Comparison of ENCODE assay signal across 1 cellular context in genomic region chr10:60188548-60188947, GRCh38.
TF ChIP-seq lines count a peak whose summit lies in the region.

No MANE protein-coding gene starts in this region.

TF ChIP-seq in GM23338, 12 proteins besides CTCF, POLR2A, EP300 and RAD21 (continued from another document):
- TF ChIP-seq REST (IDR thresholded peaks at IDR 0.05; ENCODE audit: unreplicated experiment) (no peak), STAT1 (IDR thresholded peaks at IDR 0.05; ENCODE audit: unreplicated experiment) (no peak), JUNB (IDR thresholded peaks at IDR 0.05; ENCODE audit: unreplicated experiment) (no peak), ZNF462 (CRISPR knock-in tag; IDR thresholded peaks at IDR 0.05) (no peak), NANOG (IDR thresholded peaks at IDR 0.05; ENCODE audit: borderline replicate concordance) (no peak), POLR2AphosphoS5 (IDR thresholded peaks at IDR 0.05; ENCODE audit: low read depth) (no peak), EZH2phosphoT487 (IDR thresholded peaks at IDR 0.05; ENCODE audit: unreplicated experiment) (no peak), ZNF114 (CRISPR knock-in tag; IDR thresholded peaks at IDR 0.05) (no peak), ETS1 (IDR thresholded peaks at IDR 0.05) (no peak), EZH2 (IDR thresholded peaks at IDR 0.05; ENCODE audit: low read depth, unreplicated experiment) (no peak), CREB1 (CRISPR knock-in tag; IDR thresholded peaks at IDR 0.05; ENCODE audit: low read depth) (no peak)
